ENCODE assay signal across 15 cellular contexts in genomic region chr17:46836500-46836899, GRCh38.
"Had no signal": no experiment of that assay in that cellular context is flagged by ENCODE, and none has a peak within 500 bp of the region (broad histone marks: within the 10 kb centered on the region; RNA-seq: fewer than 3 reads in every experiment).

No MANE protein-coding gene starts in this region.

- H3K9ac ChIP-seq: parathyroid adenoma had no signal

- H3K27me3 ChIP-seq: vagina had no signal

- H2AFZ ChIP-seq: hepatocyte, parathyroid adenoma had no signal

- H3K27ac Mint-ChIP-seq: activated CD4-positive, alpha-beta memory T cell treated with anti-CD3 and anti-CD28 coated beads for 36 hours; activated naive CD4-positive, alpha-beta T cell treated with anti-CD3 and anti-CD28 coated beads for 36 hours; activated T-cell treated with anti-CD3 and anti-CD28 coated beads, Interleukin-2, amount 50 U/mL, for 72 hours had no signal

- H3K27ac ChIP-seq: hepatocyte, left lung, parathyroid adenoma, skin epidermis, thoracic aorta, vagina had no signal

- H3K79me2 ChIP-seq: hepatocyte, parathyroid adenoma had no signal

- H3K4me1 ChIP-seq: parathyroid adenoma had no signal

- H3K36me3 Mint-ChIP-seq: activated CD4-positive, alpha-beta memory T cell treated with anti-CD3 and anti-CD28 coated beads for 36 hours; activated naive CD8-positive, alpha-beta T cell treated with anti-CD3 and anti-CD28 coated beads, Interleukin-2, amount 10 ng/mL, durations not matched to agents 7 days and 5 days; immature natural killer cell; natural killer cell treated with Interleukin-12 subunit alpha and Interleukin-12 subunit beta and Interleukin-15 and Interleukin-18, amount 100 ng/mL, for 72 hours; type B pancreatic cell had no signal

- H3K4me3 ChIP-seq: hepatocyte, left lung, skin epidermis, thoracic aorta, vagina had no signal

- H3K36me3 ChIP-seq: left lung, thoracic aorta, vagina had no signal

- H3K9me3 Mint-ChIP-seq: activated naive CD4-positive, alpha-beta T cell treated with anti-CD3 and anti-CD28 coated beads for 36 hours; activated naive CD8-positive, alpha-beta T cell treated with anti-CD3 and anti-CD28 coated beads, Interleukin-2, amount 10 ng/mL, durations not matched to agents 7 days and 5 days; activated T-cell treated with anti-CD3 and anti-CD28 coated beads, Interleukin-2, amount 50 U/mL, for 72 hours; natural killer cell treated with Interleukin-12 subunit alpha and Interleukin-12 subunit beta and Interleukin-15 and Interleukin-18, amount 100 ng/mL, for 72 hours; type B pancreatic cell had no signal

- DNase-seq: cerebellar nuclear complex, cortex of kidney had no signal

- H3K4me3 Mint-ChIP-seq: activated CD4-positive, alpha-beta memory T cell treated with anti-CD3 and anti-CD28 coated beads for 36 hours; activated naive CD4-positive, alpha-beta T cell treated with anti-CD3 and anti-CD28 coated beads for 36 hours; activated naive CD8-positive, alpha-beta T cell treated with anti-CD3 and anti-CD28 coated beads, Interleukin-2, amount 10 ng/mL, durations not matched to agents 7 days and 5 days; activated T-cell treated with anti-CD3 and anti-CD28 coated beads, Interleukin-2, amount 50 U/mL, for 72 hours had no signal
